Comparison of ENCODE assay signal across 1 cellular context in the genomic region with DNA sequence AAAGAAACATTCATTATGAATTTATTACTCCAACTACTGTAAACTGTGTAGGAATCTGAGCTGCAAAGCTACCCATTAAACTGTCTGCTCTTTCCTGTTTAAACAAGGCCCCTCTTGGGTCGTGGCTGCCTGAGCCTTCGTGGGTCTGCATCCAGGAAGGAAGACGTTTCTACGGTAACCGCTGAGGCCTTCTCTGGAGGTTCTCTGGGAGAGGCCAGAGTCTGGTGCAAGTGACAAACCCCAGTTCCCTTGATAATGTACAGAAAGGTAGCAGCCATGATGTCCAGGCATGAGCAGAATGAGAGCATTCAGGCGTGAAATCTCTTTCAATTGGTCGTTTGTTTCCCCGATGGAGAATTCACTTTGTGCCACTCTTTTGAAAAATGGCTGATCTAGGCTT.
TF ChIP-seq lines count a peak whose summit lies in the region.

No MANE protein-coding gene starts in this region.

TF ChIP-seq in endothelial cell of umbilical vein, 7 proteins besides CTCF, POLR2A, EP300 and RAD21 (continued from another document):
- TF ChIP-seq GATA2 (IDR thresholded peaks at IDR 0.05; ENCODE audit: insufficient read depth, insufficient read length, low read depth, low read length) (no peak), MYC (IDR thresholded peaks at IDR 0.05; ENCODE audit: low read depth, low read length) (no peak), FOS (IDR thresholded peaks at IDR 0.05; ENCODE audit: borderline replicate concordance, insufficient read depth, low read length) (no peak), JUN (IDR thresholded peaks at IDR 0.05; ENCODE audit: borderline replicate concordance, insufficient read depth, insufficient read length, low read depth) (no peak)
- TF ChIP-seq, protein P1, sequence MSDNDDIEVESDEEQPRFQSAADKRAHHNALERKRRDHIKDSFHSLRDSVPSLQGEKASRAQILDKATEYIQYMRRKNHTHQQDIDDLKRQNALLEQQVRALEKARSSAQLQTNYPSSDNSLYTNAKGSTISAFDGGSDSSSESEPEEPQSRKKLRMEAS (IDR thresholded peaks at IDR 0.05; ENCODE audit: insufficient read depth, insufficient read length): no peak
